ENCODE assay signal across 22 cellular contexts in genomic region chr3:53097887-53098286, GRCh38. TPM values are rescaled to one million over a fixed set of nuclear protein-coding genes. Genes with fewer than 3 reads are reported as not detected.
DNase-seq lines count a peak whose midpoint lies in the region; ATAC-seq lines count a peak whose summit lies in the region.
"Had no signal": no experiment of that assay in that cellular context is flagged by ENCODE, and none has a peak within 500 bp of the region (broad histone marks: within the 10 kb centered on the region; RNA-seq: fewer than 3 reads in every experiment).

No MANE protein-coding gene starts in this region.

- ATAC-seq in activated CD4-positive, alpha-beta T cell treated with anti-CD3 and anti-CD28 coated beads for 36 hours, result peak; percentile 45
- ATAC-seq in activated T-helper 17 cell treated with anti-CD3 and anti-CD28 coated beads, Interleukin-2, amount 50 U/mL, for 72 hours (replicated peaks), result peak; percentile 27
- ATAC-seq in sciatic nerve, result no peak
- ATAC-seq: GM12878, HepG2 had no signal

- CTCF ChIA-PET in activated CD4-positive, alpha-beta T cell treated with anti-CD3 and anti-CD28 coated beads for 36 hours (lab: Charles Lee), result interaction anchor here (0.8 to 1.3 kb wide), 4 partner anchors 11 to 377 kb away, joined by 3 to 4 read pairs (median 3); no protein-coding TSS in a partner anchor

- no peak overlapping the region for H3K4me3 Mint-ChIP-seq in activated CD4-positive, alpha-beta T cell treated with anti-CD3 and anti-CD28 coated beads for 36 hours
- H3K4me3 Mint-ChIP-seq in activated naive CD4-positive, alpha-beta T cell treated with anti-CD3 and anti-CD28 coated beads, Interleukin-2, amount 50 U/mL, for 24 hours, result no peak overlapping the region
- H3K4me3 Mint-ChIP-seq in activated T-helper 17 cell treated with anti-CD3 and anti-CD28 coated beads, Interleukin-2, amount 50 U/mL, for 72 hours, result peak overlapping the region; percentile 31
- H3K4me3 Mint-ChIP-seq: B cell, H9 had no signal

- POLR2A ChIA-PET in activated CD4-positive, alpha-beta T cell treated with anti-CD3 and anti-CD28 coated beads for 36 hours (lab: Charles Lee), result interaction anchor here (0.7 kb wide), 2 partner anchors 11 to 17 kb away, joined by 3 to 6 read pairs; no protein-coding TSS in a partner anchor

- H3K27me3 Mint-ChIP-seq in activated CD4-positive, alpha-beta T cell treated with anti-CD3 and anti-CD28 coated beads for 36 hours, result no peaks in the 10 kb centered on the region
- no peaks in the 10 kb centered on the region for H3K27me3 Mint-ChIP-seq in activated naive CD4-positive, alpha-beta T cell treated with anti-CD3 and anti-CD28 coated beads, Interleukin-2, amount 50 U/mL, for 24 hours
- H3K27me3 Mint-ChIP-seq in activated T-helper 17 cell treated with anti-CD3 and anti-CD28 coated beads, Interleukin-2, amount 50 U/mL, for 72 hours, result no peaks in the 10 kb centered on the region
- H3K27me3 Mint-ChIP-seq: B cell had no signal

- peaks cover 60% of the 10 kb centered on the region for H3K36me3 Mint-ChIP-seq in activated CD4-positive, alpha-beta T cell treated with anti-CD3 and anti-CD28 coated beads for 36 hours (ENCODE audit: low read depth)
- peaks cover 6% of the 10 kb centered on the region for H3K36me3 Mint-ChIP-seq in activated naive CD4-positive, alpha-beta T cell treated with anti-CD3 and anti-CD28 coated beads, Interleukin-2, amount 50 U/mL, for 24 hours
- peaks cover 94% of the 10 kb centered on the region for H3K36me3 Mint-ChIP-seq in activated T-helper 17 cell treated with anti-CD3 and anti-CD28 coated beads, Interleukin-2, amount 50 U/mL, for 72 hours (ENCODE audit: low read depth)

- peak overlapping the region; percentile 55 for H3K27ac Mint-ChIP-seq in activated CD4-positive, alpha-beta T cell treated with anti-CD3 and anti-CD28 coated beads for 36 hours
- H3K27ac Mint-ChIP-seq in activated naive CD4-positive, alpha-beta T cell treated with anti-CD3 and anti-CD28 coated beads, Interleukin-2, amount 50 U/mL, for 24 hours, result peak overlapping the region; percentile 66
- H3K27ac Mint-ChIP-seq in activated T-helper 17 cell treated with anti-CD3 and anti-CD28 coated beads, Interleukin-2, amount 50 U/mL, for 72 hours, result peak overlapping the region; percentile 50
- H3K27ac Mint-ChIP-seq: B cell, H9 had no signal

- peak; percentile 41 for DNase-seq in activated CD4-positive, alpha-beta T cell treated with anti-CD3 and anti-CD28 coated beads for 36 hours
- DNase-seq in activated CD4-positive, alpha-beta T cell treated with anti-CD3 and anti-CD28 coated beads, Interleukin-2, amount 50 U/mL, for 1 hour, result no peak
- DNase-seq in activated naive CD4-positive, alpha-beta T cell treated with anti-CD3 and anti-CD28 coated beads, Interleukin-2, amount 50 U/mL, for 16 hours, result no peak
- peak; percentile 19 for DNase-seq in sciatic nerve (ENCODE audit: low spot score)
- no peak for DNase-seq in HuH-7.5 (ENCODE audit: low spot score)
- no peak for DNase-seq in NCI-H524 treated with DMSO at 0.1 percent for 48 hours (lab: John Stamatoyannopoulos, UW)
- DNase-seq: DMS53, EL, H9, KG1, MV-4-11, NCI-H1417, NCI-H187, NCI-H2107, NCI-H2227 treated with DMSO at 0.1 percent for 48 hours, NCI-H510A treated with DMSO at 0.1 percent for 48 hours, NCI-H82 had no signal

- no peaks in the 10 kb centered on the region for H3K9me3 Mint-ChIP-seq in activated CD4-positive, alpha-beta T cell treated with anti-CD3 and anti-CD28 coated beads for 36 hours (ENCODE audit: low read depth)
- H3K9me3 Mint-ChIP-seq in activated naive CD4-positive, alpha-beta T cell treated with anti-CD3 and anti-CD28 coated beads, Interleukin-2, amount 50 U/mL, for 24 hours, result no peaks in the 10 kb centered on the region
- no peaks in the 10 kb centered on the region for H3K9me3 Mint-ChIP-seq in activated T-helper 17 cell treated with anti-CD3 and anti-CD28 coated beads, Interleukin-2, amount 50 U/mL, for 72 hours
- H3K9me3 Mint-ChIP-seq: H9 had no signal

- intact Hi-C loops in activated CD4-positive, alpha-beta T cell treated with anti-CD3 and anti-CD28 coated beads for 36 hours (cut with DNase I, micrococcal nuclease), result no loop called here
- intact Hi-C loops in sciatic nerve (cut with DNase I), result no loop called here

- peaks cover 49% of the 10 kb centered on the region for H3K4me1 Mint-ChIP-seq in activated CD4-positive, alpha-beta T cell treated with anti-CD3 and anti-CD28 coated beads for 36 hours
- H3K4me1 Mint-ChIP-seq in activated naive CD4-positive, alpha-beta T cell treated with anti-CD3 and anti-CD28 coated beads, Interleukin-2, amount 50 U/mL, for 24 hours, result peaks cover 28% of the 10 kb centered on the region
- H3K4me1 Mint-ChIP-seq in activated T-helper 17 cell treated with anti-CD3 and anti-CD28 coated beads, Interleukin-2, amount 50 U/mL, for 72 hours, result peaks cover 33% of the 10 kb centered on the region

RNA-seq across cellular contexts. Expression of gene RFT1, which starts 32.3 kb away (rescaled TPM):
- 10 to 100 TPM; 39.8 to 49.0 TPM for total RNA-seq in activated CD4-positive, alpha-beta T cell treated with anti-CD3 and anti-CD28 coated beads for 36 hours
- total RNA-seq in activated T-helper 17 cell treated with anti-CD3 and anti-CD28 coated beads, Interleukin-2, amount 50 U/mL, for 72 hours, result 10 to 100 TPM; 24.6 to 42.0 TPM
- total RNA-seq in sciatic nerve, result 21.3 TPM

RNA-seq across cellular contexts. Expression of gene SFMBT1, which starts 52.0 kb away (rescaled TPM):
- total RNA-seq in activated CD4-positive, alpha-beta T cell treated with anti-CD3 and anti-CD28 coated beads for 36 hours, result 10 to 100 TPM; 14.5 to 20.3 TPM
- total RNA-seq in activated T-helper 17 cell treated with anti-CD3 and anti-CD28 coated beads, Interleukin-2, amount 50 U/mL, for 72 hours, result 10 to 100 TPM; 26.1 to 29.9 TPM
- 12.0 TPM for total RNA-seq in sciatic nerve

Comparison
In these comparisons a context has a peak if more than half of its experiments do, and no peak if none do; other contexts are left out.
1. DNase-seq: peak in activated CD4-positive, alpha-beta T cell treated with anti-CD3 and anti-CD28 coated beads for 36 hours (single experiment) and sciatic nerve (single experiment); none in activated CD4-positive, alpha-beta T cell treated with anti-CD3 and anti-CD28 coated beads, Interleukin-2, amount 50 U/mL, for 1 hour (single experiment), activated naive CD4-positive, alpha-beta T cell treated with anti-CD3 and anti-CD28 coated beads, Interleukin-2, amount 50 U/mL, for 16 hours (single experiment), HuH-7.5 (single experiment) and NCI-H524 treated with DMSO at 0.1 percent for 48 hours (single experiment).
2. Peak in every context shown above with its lines, with median percentiles within 50 percentile points of each other: H3K27ac Mint-ChIP-seq.